ENCODE assay signal across 8 cellular contexts in the genomic region with DNA sequence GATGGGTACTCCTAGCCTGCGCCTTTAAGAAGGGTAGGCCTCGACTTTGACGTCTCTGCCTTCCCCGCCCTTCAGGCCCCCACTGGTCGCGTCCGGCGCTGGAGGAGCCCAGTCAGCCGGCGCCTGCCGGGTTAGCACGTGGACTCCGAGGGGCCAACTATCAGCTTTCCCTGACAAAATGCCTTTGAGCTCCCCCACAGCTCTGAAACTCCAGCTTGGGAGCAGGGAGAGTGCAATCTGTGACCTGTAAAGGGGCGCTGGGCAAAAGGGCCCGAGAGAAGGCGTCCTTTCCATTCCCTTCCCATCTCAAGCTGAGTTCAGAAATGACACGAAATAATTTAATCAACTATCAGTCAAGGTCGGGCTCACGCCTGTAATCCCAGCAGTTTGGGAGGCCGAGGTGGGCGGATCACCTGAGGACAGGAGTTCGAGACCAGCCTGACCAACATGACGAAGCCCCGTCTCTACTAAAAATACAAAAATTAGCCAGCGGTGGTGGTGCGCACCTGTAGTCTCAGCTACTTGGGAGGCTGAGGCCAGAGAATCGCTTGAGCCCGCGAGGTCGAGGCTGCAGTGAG. TPM values are rescaled to one million over a fixed set of nuclear protein-coding genes. Genes with fewer than 3 reads are reported as not detected.
DNase-seq lines count a peak whose midpoint lies in the region; ATAC-seq and TF ChIP-seq lines count a peak whose summit lies in the region.

No MANE protein-coding gene starts in this region.

- ATAC-seq in GM21825 (IDR thresholded peaks at IDR 0.05; ENCODE audit: unreplicated experiment) = peak; percentile 41
- peak; percentile 80 for ATAC-seq in RWPE2 (ENCODE audit: low read depth)

- H3K27ac ChIP-seq in MM.1S (ENCODE audit: low read length) (peak overlapping the region; percentile 22; the same call in 1 of the 2 replicates), RWPE2 (ENCODE audit: poor library complexity, severe bottlenecking) (no peak overlapping the region), neutrophil (peak overlapping the region; percentile 71), stomach (peak overlapping the region in 4 of 5 donors; percentile 90 to 97 (median 94))

- H2AFZ ChIP-seq in MM.1S (ENCODE audit: low read length) = peak overlapping the region; percentile 53; the same call in 1 of the 2 replicates

- no peak for TF ChIP-seq POLR2A in stomach (IDR thresholded peaks at IDR 0.05)

- H3K4me3 ChIP-seq in MM.1S (ENCODE audit: low read length) (peak overlapping the region; percentile 57), RWPE2 (ENCODE audit: severe bottlenecking) (no peak overlapping the region), fibroblast of pulmonary artery (replicated peaks; ENCODE audit: low read depth, low read length) (no peak overlapping the region), neutrophil (ENCODE audit: low read depth in 1 of 2, low read length in 1 of 2) (peak overlapping the region; percentile 51 to 88), stomach (peak overlapping the region; percentile 96 to 99 (median 98))

- H3K27me3 Mint-ChIP-seq in activated T-helper 2 cell treated with anti-CD3 and anti-CD28 coated beads, Interferon-gamma antibody, Interleukin-2, Interleukin-4, amounts not matched to agents 10 μg/mL and 5 μg/mL and 100 μg/mL, durations not matched to agents 14 hours and 24 hours and 36 hours (ENCODE audit: low read depth) = no peaks in the 10 kb centered on the region

- peak overlapping the region; percentile 77 for H3K4me3 Mint-ChIP-seq in activated T-helper 2 cell treated with anti-CD3 and anti-CD28 coated beads, Interferon-gamma antibody, Interleukin-2, Interleukin-4, amounts not matched to agents 10 μg/mL and 5 μg/mL and 100 μg/mL, durations not matched to agents 14 hours and 24 hours and 36 hours (ENCODE audit: low read depth)

- H3K27me3 ChIP-seq in MM.1S (replicated peaks; ENCODE audit: insufficient read depth, low read length) (no peaks in the 10 kb centered on the region), RWPE2 (ENCODE audit: insufficient read depth, poor library complexity, severe bottlenecking) (no peaks in the 10 kb centered on the region), neutrophil (no peaks in the 10 kb centered on the region), stomach (no peaks in the 10 kb centered on the region)

- DNase-seq in DMS 273 (lab: John Stamatoyannopoulos, UW; ENCODE audit: unreplicated experiment) (peak; percentile 98), MM.1S (peak; percentile 98), RWPE2 (ENCODE audit: low spot score) (peak; percentile 99), fibroblast of pulmonary artery (ENCODE audit: low read depth) (peak; percentile 98), stomach (peak; percentile 97)
- DNase-seq in activated T-helper 2 cell treated with anti-CD3 and anti-CD28 coated beads, Interferon-gamma antibody, Interleukin-2, Interleukin-4, amounts not matched to agents 10 μg/mL and 5 μg/mL and 100 μg/mL, durations not matched to agents 14 hours and 24 hours and 36 hours (ENCODE audit: low spot score) = peak; percentile 91

- no peaks in the 10 kb centered on the region for H4K20me1 ChIP-seq in MM.1S (ENCODE audit: insufficient read depth, low read length)

- H3K36me3 ChIP-seq in MM.1S (replicated peaks; ENCODE audit: insufficient read depth, low read length) (no peaks in the 10 kb centered on the region; the same call in 1 of the 2 replicates), RWPE2 (ENCODE audit: low read depth) (peaks cover 6% of the 10 kb centered on the region), neutrophil (no peaks in the 10 kb centered on the region), stomach (peaks cover 4 to 7% (median 6%) of the 10 kb centered on the region in 4 donors)

- no peak for TF ChIP-seq CTCF in MM.1S (IDR thresholded peaks at IDR 0.05; ENCODE audit: low read length)
- no peak for TF ChIP-seq CTCF in RWPE2 (IDR thresholded peaks at IDR 0.05; ENCODE audit: poor library complexity, severe bottlenecking)
- TF ChIP-seq CTCF in fibroblast of pulmonary artery (IDR thresholded peaks at IDR 0.05; ENCODE audit: low read length, missing control alignments) = no peak
- TF ChIP-seq CTCF in neutrophil (IDR thresholded peaks at IDR 0.05) = no peak
- peak in 1 of 7 experiments; percentile 9 for TF ChIP-seq CTCF in stomach (IDR thresholded peaks at IDR 0.05)

- no peaks in the 10 kb centered on the region for H3K9me3 Mint-ChIP-seq in activated T-helper 2 cell treated with anti-CD3 and anti-CD28 coated beads, Interferon-gamma antibody, Interleukin-2, Interleukin-4, amounts not matched to agents 10 μg/mL and 5 μg/mL and 100 μg/mL, durations not matched to agents 14 hours and 24 hours and 36 hours

- peak overlapping the region; percentile 89 for H3K27ac Mint-ChIP-seq in activated T-helper 2 cell treated with anti-CD3 and anti-CD28 coated beads, Interferon-gamma antibody, Interleukin-2, Interleukin-4, amounts not matched to agents 10 μg/mL and 5 μg/mL and 100 μg/mL, durations not matched to agents 14 hours and 24 hours and 36 hours

- intact Hi-C loops in activated T-helper 2 cell treated with anti-CD3 and anti-CD28 coated beads, Interferon-gamma antibody, Interleukin-2, Interleukin-4, amounts not matched to agents 10 μg/mL and 5 μg/mL and 100 μg/mL, durations not matched to agents 14 hours and 24 hours and 36 hours (cut with micrococcal nuclease) = no loop called here
- intact Hi-C loops in stomach (cut with DNase I; ENCODE audit: low total_unique reads) = no loop called here

- peaks cover 9% of the 10 kb centered on the region for H3K4me1 Mint-ChIP-seq in activated T-helper 2 cell treated with anti-CD3 and anti-CD28 coated beads, Interferon-gamma antibody, Interleukin-2, Interleukin-4, amounts not matched to agents 10 μg/mL and 5 μg/mL and 100 μg/mL, durations not matched to agents 14 hours and 24 hours and 36 hours (ENCODE audit: low read depth)

- H3K9me3 ChIP-seq in MM.1S (replicated peaks; ENCODE audit: insufficient read depth, low read length) (no peaks in the 10 kb centered on the region), RWPE2 (ENCODE audit: severe bottlenecking) (no peaks in the 10 kb centered on the region), neutrophil (no peaks in the 10 kb centered on the region), stomach (no peaks in the 10 kb centered on the region)

- H3K9ac ChIP-seq in MM.1S (ENCODE audit: low read length) = peak overlapping the region; percentile 41; the same call in 1 of the 2 replicates

- TF ChIP-seq EP300 in stomach (IDR thresholded peaks at IDR 0.05) = no peak

- WGBS in stomach, 5 donors = 21 to 49% (median 27%) methylated on average over 17 to 30 of the region's 30 CpGs

- peak overlapping the region; percentile 71 for H3K4me2 ChIP-seq in MM.1S (ENCODE audit: low read depth, low read length)

- H3K4me1 ChIP-seq in MM.1S (ENCODE audit: low read length) (peaks cover 7% of the 10 kb centered on the region), RWPE2 (ENCODE audit: insufficient read depth, poor library complexity, severe bottlenecking) (no peaks in the 10 kb centered on the region), neutrophil (ENCODE audit: control insufficient read depth in 1 of 2, insufficient read depth in 1 of 2, low read depth in 1 of 2, low read length in 1 of 2) (peaks cover 53 to 57% of the 10 kb centered on the region in 2 experiments), stomach (peaks cover 18 to 52% (median 42%) of the 10 kb centered on the region in 4 donors)

- peaks cover 22% of the 10 kb centered on the region for H3K79me2 ChIP-seq in MM.1S (ENCODE audit: low read length)

- peaks cover 9% of the 10 kb centered on the region for H3K36me3 Mint-ChIP-seq in activated T-helper 2 cell treated with anti-CD3 and anti-CD28 coated beads, Interferon-gamma antibody, Interleukin-2, Interleukin-4, amounts not matched to agents 10 μg/mL and 5 μg/mL and 100 μg/mL, durations not matched to agents 14 hours and 24 hours and 36 hours (ENCODE audit: low read depth)

- peaks cover 21% of the 10 kb centered on the region for H3F3A ChIP-seq in MM.1S (ENCODE audit: insufficient read depth, low read length)

- no peaks in the 10 kb centered on the region for H3K9me2 ChIP-seq in MM.1S (replicated peaks; ENCODE audit: insufficient read depth, low read length)

RNA-seq across cellular contexts. Expression of a gene that starts 2.3 kb away (rescaled TPM):
- 132 and 141 TPM in 2 replicates for total RNA-seq in activated T-helper 2 cell treated with anti-CD3 and anti-CD28 coated beads, Interferon-gamma antibody, Interleukin-2, Interleukin-4, amounts not matched to agents 10 μg/mL and 5 μg/mL and 100 μg/mL, durations not matched to agents 14 hours and 24 hours and 36 hours
- 100 to 1,000 TPM in 3 of 5 donors, 10 to 100 TPM in 2; 42.0 to 351 (median 133) TPM for total RNA-seq in stomach
- 100 to 1,000 TPM; 124 to 161 (median 135) TPM for polyA plus RNA-seq in stomach

RNA-seq across cellular contexts. Expression of a gene that starts 18.1 kb away (rescaled TPM):
- 37.8 and 41.4 TPM in 2 replicates for total RNA-seq in activated T-helper 2 cell treated with anti-CD3 and anti-CD28 coated beads, Interferon-gamma antibody, Interleukin-2, Interleukin-4, amounts not matched to agents 10 μg/mL and 5 μg/mL and 100 μg/mL, durations not matched to agents 14 hours and 24 hours and 36 hours
- 100 to 1,000 TPM; 104 to 644 (median 239) TPM for total RNA-seq in stomach
- polyA plus RNA-seq in stomach = 100 to 1,000 TPM in 1 of 3 donors, 10 to 100 TPM in 2; 31.8 to 189 (median 78.9) TPM

RNA-seq across cellular contexts. Expression of a gene that starts 18.6 kb away (rescaled TPM):
- 0.16 and 0.18 TPM in 2 replicates for total RNA-seq in activated T-helper 2 cell treated with anti-CD3 and anti-CD28 coated beads, Interferon-gamma antibody, Interleukin-2, Interleukin-4, amounts not matched to agents 10 μg/mL and 5 μg/mL and 100 μg/mL, durations not matched to agents 14 hours and 24 hours and 36 hours
- 10 to 100 TPM in 1 of 5 donors, 1 to 10 TPM in 2, under 1 TPM in 1, not detected in 1; 0.43 to 40.8 (median 3.5) TPM for total RNA-seq in stomach
- polyA plus RNA-seq in stomach = 1 to 10 TPM; 4.5 to 6.0 (median 4.5) TPM

RNA-seq across cellular contexts. Expression of a gene that starts 36.7 kb away (rescaled TPM):
- total RNA-seq in activated T-helper 2 cell treated with anti-CD3 and anti-CD28 coated beads, Interferon-gamma antibody, Interleukin-2, Interleukin-4, amounts not matched to agents 10 μg/mL and 5 μg/mL and 100 μg/mL, durations not matched to agents 14 hours and 24 hours and 36 hours = 0.32 and 1.0 TPM in 2 replicates
- total RNA-seq in stomach = 1 to 10 TPM in 2 of 5 donors, not detected in 3; 2.0 to 5.4 TPM
- polyA plus RNA-seq in stomach = under 1 TPM; 0.30 to 0.31 (median 0.31) TPM

RNA-seq across cellular contexts. Expression of a gene that starts 59.0 kb away (rescaled TPM):
- total RNA-seq in activated T-helper 2 cell treated with anti-CD3 and anti-CD28 coated beads, Interferon-gamma antibody, Interleukin-2, Interleukin-4, amounts not matched to agents 10 μg/mL and 5 μg/mL and 100 μg/mL, durations not matched to agents 14 hours and 24 hours and 36 hours = not detected in 2 replicates
- 1 to 10 TPM in 1 of 5 donors, not detected in 4; 8.3 TPM for total RNA-seq in stomach
- not detected for polyA plus RNA-seq in stomach

Comparison
In these comparisons a context has a peak if more than half of its experiments do, and no peak if none do; other contexts are left out.
1. H3K4me3 ChIP-seq: peak in MM.1S (single experiment), neutrophil (2 of 2) and stomach (4 of 4); none in RWPE2 (single experiment) and fibroblast of pulmonary artery (single experiment).
2. Peak in every context shown above with its lines, with median percentiles within 50 percentile points of each other: DNase-seq.